In the genomic region with DNA sequence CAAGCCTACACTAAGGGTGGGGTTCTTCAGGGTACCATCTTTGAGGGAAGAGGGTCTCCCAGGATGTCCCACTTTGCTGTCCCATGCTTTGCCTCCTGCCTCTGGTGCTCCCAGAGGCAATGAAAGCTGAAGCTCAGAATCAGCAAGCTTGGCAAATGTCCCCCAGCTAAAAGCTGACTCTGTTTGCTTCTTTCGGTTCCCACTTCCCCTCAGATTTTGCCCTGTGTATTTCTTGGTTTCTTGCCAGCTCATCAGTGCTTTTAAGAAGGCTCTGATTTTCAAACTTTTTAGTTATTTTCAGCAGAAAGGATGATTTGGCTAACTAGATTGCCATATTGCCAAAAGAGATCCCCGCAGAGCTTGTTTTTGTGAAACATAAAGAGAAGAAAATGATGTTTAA, we compare ENCODE assay signal across 1 cellular context.
TF ChIP-seq lines count a peak whose summit lies in the region.

No MANE protein-coding gene starts in this region.

TF ChIP-seq in WTC11, 78 proteins besides CTCF, POLR2A, EP300 and RAD21 (continued from another document):
- TF ChIP-seq E2F5 (CRISPR knock-in tag; IDR thresholded peaks at IDR 0.05) (no peak), E2F4 (CRISPR knock-in tag; IDR thresholded peaks at IDR 0.05; ENCODE audit: borderline replicate concordance, low read depth) (no peak)
